13 cellular contexts compared by ENCODE assay signal in genomic region chr7:50436133-50436802, GRCh38. TPM values are rescaled to one million over a fixed set of nuclear protein-coding genes. Genes with fewer than 3 reads are reported as not detected.
DNase-seq lines count a peak whose midpoint lies in the region; ATAC-seq and TF ChIP-seq lines count a peak whose summit lies in the region.
"Had no signal": no experiment of that assay in that cellular context is flagged by ENCODE, and none has a peak within 500 bp of the region (broad histone marks: within the 10 kb centered on the region; RNA-seq: fewer than 3 reads in every experiment).

No MANE protein-coding gene starts in this region.

- intact Hi-C loops in activated CD4-positive, alpha-beta T cell treated with anti-CD3 and anti-CD28 coated beads for 36 hours (cut with DNase I, micrococcal nuclease), result no loop called here

- TF ChIP-seq CTCF in fibroblast of lung (conservative IDR thresholded peaks at IDR 0.05 in 1 of 2, IDR thresholded peaks at IDR 0.05 in 1 of 2; ENCODE audit: low read depth in 1 of 2, low read length in 2 of 2), result no peak

- CTCF ChIA-PET in activated CD4-positive, alpha-beta T cell treated with anti-CD3 and anti-CD28 coated beads for 36 hours (lab: Charles Lee), result interaction anchor here (0.8 to 1.0 kb wide), 2 partner anchors 294 to 344 kb away, joined by 3 read pairs; no protein-coding TSS in a partner anchor

- H3K9ac ChIP-seq in fibroblast of lung (ENCODE audit: insufficient read depth, low read length) (no peak overlapping the region), skeletal muscle satellite cell (ENCODE audit: low read depth, low read length) (no peak overlapping the region)
- H3K9ac ChIP-seq: KMS-11, neural progenitor cell had no signal

- no peak overlapping the region for H3K27ac Mint-ChIP-seq in activated CD4-positive, alpha-beta T cell treated with anti-CD3 and anti-CD28 coated beads for 36 hours
- H3K27ac Mint-ChIP-seq: neural progenitor cell; stimulated activated effector memory CD8-positive, alpha-beta T cell treated with anti-CD3 and anti-CD28 coated beads, Interleukin-12 subunit alpha, Interleukin-12 subunit beta, amount 100 ng/mL, for 72 hours had no signal

- peaks cover 35% of the 10 kb centered on the region for H3K36me3 Mint-ChIP-seq in activated CD4-positive, alpha-beta T cell treated with anti-CD3 and anti-CD28 coated beads for 36 hours (ENCODE audit: low read depth)

- no peak overlapping the region for H3K4me3 Mint-ChIP-seq in activated CD4-positive, alpha-beta T cell treated with anti-CD3 and anti-CD28 coated beads for 36 hours
- H3K4me3 Mint-ChIP-seq: neural progenitor cell; stimulated activated effector memory CD8-positive, alpha-beta T cell treated with anti-CD3 and anti-CD28 coated beads, Interleukin-12 subunit alpha, Interleukin-12 subunit beta, amount 100 ng/mL, for 72 hours had no signal

- no peak for ATAC-seq in GM21529 (IDR thresholded peaks at IDR 0.05; ENCODE audit: unreplicated experiment)
- ATAC-seq in activated CD4-positive, alpha-beta T cell treated with anti-CD3 and anti-CD28 coated beads for 36 hours, result no peak
- ATAC-seq: activated naive CD4-positive, alpha-beta T cell treated with anti-CD3 and anti-CD28 coated beads, Interleukin-2, amount 50 U/mL, for 72 hours; stimulated activated effector memory CD8-positive, alpha-beta T cell treated with anti-CD3 and anti-CD28 coated beads, Interleukin-12 subunit alpha, Interleukin-12 subunit beta, amount 100 ng/mL, for 72 hours had no signal

- H3K27ac ChIP-seq in SJSA1, result peak overlapping the region; percentile 38; the same call in 1 of the 2 replicates
- H3K27ac ChIP-seq in fibroblast of lung (ENCODE audit: insufficient read depth, low read length), result peak overlapping the region; percentile 48
- H3K27ac ChIP-seq: KMS-11, neural progenitor cell had no signal

- H3K9me3 ChIP-seq in SJSA1 (replicated peaks) (no peaks in the 10 kb centered on the region), fibroblast of lung (ENCODE audit: control insufficient read depth, insufficient read depth, low read depth, low read length) (no peaks in the 10 kb centered on the region), skeletal muscle satellite cell (replicated peaks; ENCODE audit: low read length) (no peaks in the 10 kb centered on the region)

- H3K9me3 Mint-ChIP-seq in activated CD4-positive, alpha-beta T cell treated with anti-CD3 and anti-CD28 coated beads for 36 hours (ENCODE audit: low read depth), result no peaks in the 10 kb centered on the region
- H3K9me3 Mint-ChIP-seq: activated naive CD4-positive, alpha-beta T cell treated with anti-CD3 and anti-CD28 coated beads, Interleukin-2, amount 50 U/mL, for 72 hours; neural progenitor cell; stimulated activated effector memory CD8-positive, alpha-beta T cell treated with anti-CD3 and anti-CD28 coated beads, Interleukin-12 subunit alpha, Interleukin-12 subunit beta, amount 100 ng/mL, for 72 hours had no signal

- H3K36me3 ChIP-seq in SJSA1, result peaks cover 34% of the 10 kb centered on the region
- H3K36me3 ChIP-seq in fibroblast of lung (ENCODE audit: control insufficient read depth, insufficient read depth, low read length), result no peaks in the 10 kb centered on the region
- peaks cover 4% of the 10 kb centered on the region for H3K36me3 ChIP-seq in skeletal muscle satellite cell (ENCODE audit: insufficient read depth, low read length)
- H3K36me3 ChIP-seq: neural progenitor cell had no signal

- H2AFZ ChIP-seq in fibroblast of lung (ENCODE audit: low read length), result no peak overlapping the region
- H2AFZ ChIP-seq: neural progenitor cell had no signal

- H3K27me3 ChIP-seq in SJSA1 (replicated peaks), result no peaks in the 10 kb centered on the region
- H3K27me3 ChIP-seq in fibroblast of lung (ENCODE audit: control insufficient read depth, insufficient read depth, low read length), result no peaks in the 10 kb centered on the region
- no peaks in the 10 kb centered on the region for H3K27me3 ChIP-seq in skeletal muscle satellite cell (ENCODE audit: control insufficient read depth, insufficient read depth, low read length)
- H3K27me3 ChIP-seq: neural progenitor cell had no signal

- H4K20me1 ChIP-seq in fibroblast of lung (ENCODE audit: control insufficient read depth, extremely low read depth, insufficient read depth, low read length), result no peaks in the 10 kb centered on the region

- H3K4me1 Mint-ChIP-seq in activated CD4-positive, alpha-beta T cell treated with anti-CD3 and anti-CD28 coated beads for 36 hours, result no peaks in the 10 kb centered on the region

- DNase-seq in SKM-1 treated with dmso at 0.1 percent for 144 hours (lab: John Stamatoyannopoulos, UW; ENCODE audit: unreplicated experiment) (peak; percentile 12), SKM-1 (lab: John Stamatoyannopoulos, UW; ENCODE audit: unreplicated experiment) (no peak), SJSA1 (ENCODE audit: low read depth in 1 of 2, low spot score in 2 of 2) (peak in 1 of 2 experiments; percentile 11), fibroblast of lung (ENCODE audit: low read depth in 2 of 2) (peak; percentile 70 to 74), SIG-M5 (lab: John Stamatoyannopoulos, UW) (no peak)
- no peak for DNase-seq in activated CD4-positive, alpha-beta T cell treated with anti-CD3 and anti-CD28 coated beads for 36 hours
- DNase-seq: activated CD4-positive, alpha-beta T cell treated with anti-CD3 and anti-CD28 coated beads, Interleukin-2, amount 50 U/mL, for 48 hours had no signal

- H3K4me1 ChIP-seq in SJSA1 (replicated peaks), result 0 out of 2 replicates have a peak, but pooled peaks cover 4% of the 10 kb centered on the region
- peaks cover 5% of the 10 kb centered on the region for H3K4me1 ChIP-seq in fibroblast of lung (ENCODE audit: control insufficient read depth, extremely low read depth, insufficient read depth, low read length)
- H3K4me1 ChIP-seq in skeletal muscle satellite cell (ENCODE audit: control insufficient read depth, insufficient read depth, low read length), result peaks cover 14% of the 10 kb centered on the region
- H3K4me1 ChIP-seq: neural progenitor cell had no signal

- no peaks in the 10 kb centered on the region for H3K79me2 ChIP-seq in fibroblast of lung (ENCODE audit: control insufficient read depth, insufficient read depth, low read length)

- no peak overlapping the region for H3K4me3 ChIP-seq in SJSA1
- H3K4me3 ChIP-seq in fibroblast of lung (replicated peaks in 1 of 4; ENCODE audit: control extremely low read depth in 1 of 4, insufficient read depth in 1 of 4, low read depth in 3 of 4, low read length in 4 of 4), result no peak overlapping the region
- no peak overlapping the region for H3K4me3 ChIP-seq in skeletal muscle satellite cell (ENCODE audit: low read length)
- H3K4me3 ChIP-seq: neural progenitor cell had no signal

- H3K27me3 Mint-ChIP-seq in activated CD4-positive, alpha-beta T cell treated with anti-CD3 and anti-CD28 coated beads for 36 hours, result no peaks in the 10 kb centered on the region

- no peak overlapping the region for H3K4me2 ChIP-seq in fibroblast of lung (ENCODE audit: extremely low read depth, insufficient read depth, low read length)
- H3K4me2 ChIP-seq in skeletal muscle satellite cell (ENCODE audit: low read length), result peak overlapping the region; percentile 17
- H3K4me2 ChIP-seq: KMS-11, neural progenitor cell had no signal

- POLR2A ChIA-PET in activated CD4-positive, alpha-beta T cell treated with anti-CD3 and anti-CD28 coated beads for 36 hours (lab: Charles Lee), result no interaction called here

RNA-seq across cellular contexts. Expression of gene FIGNL1, which starts 13.9 kb away (rescaled TPM):
- total RNA-seq in SJSA1 (2014; rRNA removed; shearing (Covaris generic)), result 28.9 and 38.4 TPM in 2 replicates
- total RNA-seq in fibroblast of lung, result 5.9 and 6.4 TPM in 2 replicates
- polyA plus RNA-seq in fibroblast of lung, result 8.2 and 20.9 TPM in 2 replicates
- polyA plus RNA-seq in fibroblast of lung (2012), result 6.0 and 13.5 TPM in 2 replicates
- 5.3 and 6.6 TPM in 2 replicates for polyA minus RNA-seq in fibroblast of lung (ENCODE audit: low replicate concordance)
- total RNA-seq in skeletal muscle satellite cell (2012; rRNA removed), result 16.4 and 20.3 TPM in 2 replicates
- total RNA-seq in activated CD4-positive, alpha-beta T cell treated with anti-CD3 and anti-CD28 coated beads for 36 hours, result 10 to 100 TPM; 46.9 to 49.3 TPM

Comparison
In these comparisons a context has a peak if more than half of its experiments do, and no peak if none do; other contexts are left out.
1. DNase-seq: peak in SKM-1 treated with dmso at 0.1 percent for 144 hours (single experiment) and fibroblast of lung (2 of 2); none in SKM-1 (single experiment), SIG-M5 (single experiment) and activated CD4-positive, alpha-beta T cell treated with anti-CD3 and anti-CD28 coated beads for 36 hours (single experiment).